ENCODE assay signal across 8 cellular contexts in the genomic region with DNA sequence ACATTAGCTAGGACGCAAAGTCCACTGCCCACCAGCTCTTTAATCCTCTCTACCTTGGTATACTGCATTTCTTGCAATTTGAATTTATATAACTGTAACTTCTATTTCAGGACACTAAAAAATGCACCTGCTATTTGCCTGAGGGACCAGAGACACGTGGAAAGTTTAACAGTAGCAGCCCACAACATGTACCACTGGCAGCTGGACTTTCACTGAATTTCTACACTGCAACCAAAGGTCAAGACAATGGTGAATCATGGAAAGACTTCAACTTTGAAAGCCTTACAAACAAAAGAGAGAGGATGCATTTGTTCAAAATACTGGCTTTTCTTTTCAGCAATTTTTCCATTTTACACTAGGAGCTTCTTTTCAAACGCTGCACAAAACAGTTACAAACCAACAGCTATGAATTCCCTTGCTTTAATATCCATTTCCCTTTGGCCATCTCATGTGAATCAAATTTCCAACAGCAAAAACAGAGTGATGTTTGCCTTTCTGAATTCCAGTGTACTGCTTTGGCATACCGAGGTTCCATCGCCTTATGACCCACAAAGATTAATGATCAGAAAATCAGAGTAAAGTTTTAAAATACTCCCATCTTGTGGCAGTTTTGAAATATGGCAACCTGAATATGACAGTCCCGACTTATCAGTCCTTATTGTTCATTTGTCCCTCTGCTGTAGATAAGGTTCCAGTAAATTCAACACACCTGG. TPM values are rescaled to one million over a fixed set of nuclear protein-coding genes. Genes with fewer than 3 reads are reported as not detected.
DNase-seq lines count a peak whose midpoint lies in the region; ATAC-seq and TF ChIP-seq lines count a peak whose summit lies in the region.

No MANE protein-coding gene starts in this region.

- H3K27me3 ChIP-seq in liver (ENCODE audit: control insufficient read depth in 4 of 4, insufficient read depth in 4 of 4, low read length in 3 of 4) (no peaks in the 10 kb centered on the region), vagina (no peaks in the 10 kb centered on the region), MG63 (no peaks in the 10 kb centered on the region)

- peak overlapping the region in 1 of 2 donors; percentile 19 for H3K9ac ChIP-seq in liver (ENCODE audit: low read depth in 1 of 2, low read length in 2 of 2)

- no peak for TF ChIP-seq POLR2A in vagina (IDR thresholded peaks at IDR 0.05)

- H3K27ac ChIP-seq in liver (ENCODE audit: low read depth in 1 of 2, low read length in 2 of 2): peak overlapping the region; percentile 27 to 64
- H3K27ac ChIP-seq in vagina: no peak overlapping the region

- H3K4me1 ChIP-seq in liver (ENCODE audit: control insufficient read depth in 4 of 4, insufficient read depth in 4 of 4, low read length in 3 of 4): peaks cover 9 to 46% (median 32%) of the 10 kb centered on the region in 4 donors
- H3K4me1 ChIP-seq in vagina: peaks cover 4% of the 10 kb centered on the region

- H3K9me3 ChIP-seq in liver (ENCODE audit: control insufficient read depth in 4 of 4, low read length in 3 of 4) (no peaks in the 10 kb centered on the region), vagina (no peaks in the 10 kb centered on the region), MG63 (no peaks in the 10 kb centered on the region)

- TF ChIP-seq RAD21 in liver (IDR thresholded peaks at IDR 0.05): peak; percentile 77 to 78

- 38% methylated on average over 6 of the region's 6 CpGs for WGBS in liver

- H3K4me3 ChIP-seq in liver (ENCODE audit: low read depth in 1 of 3, low read length in 3 of 3) (no peak overlapping the region), vagina (no peak overlapping the region), MG63 (no peak overlapping the region)

- intact Hi-C loops in vagina (cut with DNase I): no loop called here

- peak; percentile 59 for TF ChIP-seq CTCF in liver (IDR thresholded peaks at IDR 0.05; ENCODE audit: low read depth, low read length, missing input control)
- TF ChIP-seq CTCF in vagina (IDR thresholded peaks at IDR 0.05): peak in 2 of 3 experiments; percentile 11 to 49

- H3K36me3 ChIP-seq in liver (ENCODE audit: control insufficient read depth in 4 of 4, insufficient read depth in 3 of 4, low read depth in 1 of 4, low read length in 3 of 4) (peaks cover 0 to 3% (median 1%) of the 10 kb centered on the region in 4 donors), vagina (no peaks in the 10 kb centered on the region), MG63 (no peaks in the 10 kb centered on the region)

- ATAC-seq in HG03175 (IDR thresholded peaks at IDR 0.05; ENCODE audit: unreplicated experiment): peak; percentile 64

- DNase-seq in SIG-M5 treated with dmso at 0.1 percent for 504 hours (lab: John Stamatoyannopoulos, UW; ENCODE audit: unreplicated experiment): peak; percentile 49
- no peak for DNase-seq in SIG-M5 (lab: John Stamatoyannopoulos, UW)
- DNase-seq in NCI-H82 treated with DMSO at 0.1 percent for 48 hours (lab: John Stamatoyannopoulos, UW; ENCODE audit: unreplicated experiment): peak; percentile 61
- DNase-seq in cerebellum (ENCODE audit: low spot score): peak; percentile 62
- no peak for DNase-seq in vagina (ENCODE audit: extremely low spot score in 2 of 2)
- no peak for DNase-seq in MG63

TF ChIP-seq in liver, 16 proteins besides CTCF, POLR2A, EP300 and RAD21:
- TF ChIP-seq, protein P1, sequence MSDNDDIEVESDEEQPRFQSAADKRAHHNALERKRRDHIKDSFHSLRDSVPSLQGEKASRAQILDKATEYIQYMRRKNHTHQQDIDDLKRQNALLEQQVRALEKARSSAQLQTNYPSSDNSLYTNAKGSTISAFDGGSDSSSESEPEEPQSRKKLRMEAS (IDR thresholded peaks at IDR 0.05): peak; percentile 51
- TF ChIP-seq, protein P2, sequence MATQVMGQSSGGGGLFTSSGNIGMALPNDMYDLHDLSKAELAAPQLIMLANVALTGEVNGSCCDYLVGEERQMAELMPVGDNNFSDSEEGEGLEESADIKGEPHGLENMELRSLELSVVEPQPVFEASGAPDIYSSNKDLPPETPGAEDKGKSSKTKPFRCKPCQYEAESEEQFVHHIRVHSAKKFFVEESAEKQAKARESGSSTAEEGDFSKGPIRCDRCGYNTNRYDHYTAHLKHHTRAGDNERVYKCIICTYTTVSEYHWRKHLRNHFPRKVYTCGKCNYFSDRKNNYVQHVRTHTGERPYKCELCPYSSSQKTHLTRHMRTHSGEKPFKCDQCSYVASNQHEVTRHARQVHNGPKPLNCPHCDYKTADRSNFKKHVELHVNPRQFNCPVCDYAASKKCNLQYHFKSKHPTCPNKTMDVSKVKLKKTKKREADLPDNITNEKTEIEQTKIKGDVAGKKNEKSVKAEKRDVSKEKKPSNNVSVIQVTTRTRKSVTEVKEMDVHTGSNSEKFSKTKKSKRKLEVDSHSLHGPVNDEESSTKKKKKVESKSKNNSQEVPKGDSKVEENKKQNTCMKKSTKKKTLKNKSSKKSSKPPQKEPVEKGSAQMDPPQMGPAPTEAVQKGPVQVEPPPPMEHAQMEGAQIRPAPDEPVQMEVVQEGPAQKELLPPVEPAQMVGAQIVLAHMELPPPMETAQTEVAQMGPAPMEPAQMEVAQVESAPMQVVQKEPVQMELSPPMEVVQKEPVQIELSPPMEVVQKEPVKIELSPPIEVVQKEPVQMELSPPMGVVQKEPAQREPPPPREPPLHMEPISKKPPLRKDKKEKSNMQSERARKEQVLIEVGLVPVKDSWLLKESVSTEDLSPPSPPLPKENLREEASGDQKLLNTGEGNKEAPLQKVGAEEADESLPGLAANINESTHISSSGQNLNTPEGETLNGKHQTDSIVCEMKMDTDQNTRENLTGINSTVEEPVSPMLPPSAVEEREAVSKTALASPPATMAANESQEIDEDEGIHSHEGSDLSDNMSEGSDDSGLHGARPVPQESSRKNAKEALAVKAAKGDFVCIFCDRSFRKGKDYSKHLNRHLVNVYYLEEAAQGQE (IDR thresholded peaks at IDR 0.05): no peak
- TF ChIP-seq JUND (IDR thresholded peaks at IDR 0.05) (peak in 1 of 2 donors; percentile 77), ATF3 (IDR thresholded peaks at IDR 0.05) (peak; percentile 35), YY1 (IDR thresholded peaks at IDR 0.05) (no peak), EGR1 (IDR thresholded peaks at IDR 0.05; ENCODE audit: low read depth in 2 of 2) (no peak), HNF4A (conservative IDR thresholded peaks at IDR 0.05) (peak; percentile 84 to 91), NR2F2 (IDR thresholded peaks at IDR 0.05) (peak; percentile 36), SP1 (IDR thresholded peaks at IDR 0.05) (peak; percentile 59), GABPA (IDR thresholded peaks at IDR 0.05 in 1 of 2, conservative IDR thresholded peaks at IDR 0.05 in 1 of 2) (no peak), FOXA1 (IDR thresholded peaks at IDR 0.05) (no peak), RXRA (IDR thresholded peaks at IDR 0.05) (peak; percentile 51 to 71), TAF1 (conservative IDR thresholded peaks at IDR 0.05) (no peak), HNF4G (IDR thresholded peaks at IDR 0.05) (peak; percentile 44)
- TF ChIP-seq, protein P3, sequence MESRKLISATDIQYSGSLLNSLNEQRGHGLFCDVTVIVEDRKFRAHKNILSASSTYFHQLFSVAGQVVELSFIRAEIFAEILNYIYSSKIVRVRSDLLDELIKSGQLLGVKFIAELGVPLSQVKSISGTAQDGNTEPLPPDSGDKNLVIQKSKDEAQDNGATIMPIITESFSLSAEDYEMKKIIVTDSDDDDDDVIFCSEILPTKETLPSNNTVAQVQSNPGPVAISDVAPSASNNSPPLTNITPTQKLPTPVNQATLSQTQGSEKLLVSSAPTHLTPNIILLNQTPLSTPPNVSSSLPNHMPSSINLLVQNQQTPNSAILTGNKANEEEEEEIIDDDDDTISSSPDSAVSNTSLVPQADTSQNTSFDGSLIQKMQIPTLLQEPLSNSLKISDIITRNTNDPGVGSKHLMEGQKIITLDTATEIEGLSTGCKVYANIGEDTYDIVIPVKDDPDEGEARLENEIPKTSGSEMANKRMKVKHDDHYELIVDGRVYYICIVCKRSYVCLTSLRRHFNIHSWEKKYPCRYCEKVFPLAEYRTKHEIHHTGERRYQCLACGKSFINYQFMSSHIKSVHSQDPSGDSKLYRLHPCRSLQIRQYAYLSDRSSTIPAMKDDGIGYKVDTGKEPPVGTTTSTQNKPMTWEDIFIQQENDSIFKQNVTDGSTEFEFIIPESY (IDR thresholded peaks at IDR 0.05): peak; percentile 10

RNA-seq across cellular contexts. Expression of gene HNRNPH3, which starts 29.9 kb away (rescaled TPM):
- 68.9 TPM for total RNA-seq in cerebellum
- total RNA-seq in liver: 10 to 100 TPM; 24.5 to 32.7 TPM
- polyA plus RNA-seq in liver: 10 to 100 TPM; 18.2 to 38.4 TPM
- total RNA-seq in vagina: 90.4 TPM
- 29.8 and 50.1 TPM in 2 replicates for total RNA-seq in MG63 (2014; rRNA removed; shearing (Covaris generic); ENCODE audit: low replicate concordance)

RNA-seq across cellular contexts. Expression of gene PBLD, which starts 30.8 kb away (rescaled TPM):
- 12.8 TPM for total RNA-seq in cerebellum
- 100 to 1,000 TPM; 106 to 175 TPM for total RNA-seq in liver
- 100 to 1,000 TPM in 1 of 2 donors, 10 to 100 TPM in 1; 63.3 to 101 TPM for polyA plus RNA-seq in liver
- 1.2 TPM for total RNA-seq in vagina
- total RNA-seq in MG63 (2014; rRNA removed; shearing (Covaris generic); ENCODE audit: low replicate concordance): 2.5 and 3.4 TPM in 2 replicates

Comparison
In these comparisons a context has a peak if more than half of its experiments do, and no peak if none do; other contexts are left out.
1. DNase-seq: peak in SIG-M5 treated with dmso at 0.1 percent for 504 hours (single experiment), NCI-H82 treated with DMSO at 0.1 percent for 48 hours (single experiment) and cerebellum (single experiment); none in SIG-M5 (single experiment), vagina (0 of 2) and MG63 (single experiment).